In genomic region chr11:112532506-112532905, GRCh38 we compare ENCODE assay signal across 8 cellular contexts.
"Had no signal": no experiment of that assay in that cellular context is flagged by ENCODE, and none has a peak within 500 bp of the region (broad histone marks: within the 10 kb centered on the region; RNA-seq: fewer than 3 reads in every experiment).

No MANE protein-coding gene starts in this region.

- FAIRE-seq: HepG2 had no signal

- DNase-seq: GM23248, GOT3, H7, HFFc6, KBM-7 had no signal

- H3K27ac ChIP-seq: GM23248 had no signal

- H3K9me3 ChIP-seq: HAP-1 had no signal

- H3K4me1 ChIP-seq: HAP-1 had no signal

- ATAC-seq: HCT116, HepG2 had no signal

- H3K36me3 ChIP-seq: HAP-1 had no signal

- H3K4me3 ChIP-seq: GM23248, HAP-1 had no signal
